In genomic region chr4:15742083-15742582, GRCh38 we compare ENCODE assay signal across 2 cellular contexts.
TF ChIP-seq lines count a peak whose summit lies in the region.

No MANE protein-coding gene starts in this region.

TF ChIP-seq in HCT116, 20 proteins besides CTCF, POLR2A, EP300 and RAD21:
- TF ChIP-seq FOSL1 (IDR thresholded peaks at IDR 0.05; ENCODE audit: low read depth) (no peak), POLR2AphosphoS5 (IDR thresholded peaks at IDR 0.05; ENCODE audit: low read depth, low read length) (no peak), ZNF274 (IDR thresholded peaks at IDR 0.05; ENCODE audit: low read depth, low read length) (peak; percentile 42)

TF ChIP-seq in K562, 482 proteins besides CTCF, POLR2A, EP300 and RAD21:
- TF ChIP-seq ZNF766 (CRISPR knock-in tag; conservative IDR thresholded peaks at IDR 0.05) (peak; percentile 56; the same call in 1 of the 2 replicates), CHD4 (IDR thresholded peaks at IDR 0.05; ENCODE audit: insufficient read depth, insufficient replicate concordance, low read depth, low read length, poor library complexity, severe bottlenecking) (no peak)
